Comparison of ENCODE assay signal across 8 cellular contexts in the genomic region with DNA sequence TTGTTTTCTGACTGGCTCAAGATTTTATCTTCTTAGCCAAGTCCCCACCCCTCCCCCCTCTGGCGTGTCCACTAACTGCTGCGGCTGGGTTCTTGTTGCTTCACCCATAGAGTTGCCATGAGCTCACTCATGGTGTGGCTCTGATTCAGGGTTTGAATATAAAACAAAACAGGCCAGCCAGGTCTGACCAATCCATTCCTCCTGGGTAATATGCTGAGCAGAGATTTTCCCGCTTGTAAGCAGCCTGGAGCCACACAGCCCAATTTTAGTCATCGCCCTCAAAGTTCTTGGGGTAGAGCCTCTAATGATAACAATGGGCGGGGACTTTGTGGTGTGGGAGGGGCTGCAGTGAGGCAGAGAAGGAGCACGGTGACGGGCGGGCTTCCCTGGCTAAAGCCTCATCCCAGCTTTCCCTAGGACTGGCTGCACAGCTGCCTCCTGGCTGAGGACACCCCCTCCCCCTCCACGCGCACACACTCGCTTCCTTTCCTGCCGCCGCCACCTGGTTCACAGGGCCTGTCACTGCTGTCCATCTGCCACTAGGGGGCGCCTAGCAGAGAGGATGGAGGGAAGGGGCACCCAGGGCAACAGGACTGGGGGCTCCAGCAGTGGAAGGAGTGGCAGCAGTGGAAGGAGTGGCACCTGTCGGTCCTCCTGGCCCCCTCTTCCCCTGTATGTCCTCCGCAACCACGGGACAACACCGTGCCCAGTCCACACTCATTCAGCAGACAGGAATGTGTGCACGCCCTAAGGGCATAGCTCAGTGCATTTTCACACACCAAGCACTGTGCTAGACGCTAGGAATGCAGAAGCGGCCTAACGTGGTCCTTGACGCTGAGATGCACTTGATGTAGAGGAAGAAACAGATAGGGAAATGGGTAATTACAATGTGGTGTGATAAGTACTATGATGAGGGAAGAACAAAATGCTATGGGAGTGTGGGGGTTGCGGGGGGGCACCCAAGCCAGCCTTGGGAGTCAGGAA. TPM values are rescaled to one million over a fixed set of nuclear protein-coding genes. Genes with fewer than 3 reads are reported as not detected.
DNase-seq lines count a peak whose midpoint lies in the region; ATAC-seq and TF ChIP-seq lines count a peak whose summit lies in the region.

No MANE protein-coding gene starts in this region.

- H3K27me3 Mint-ChIP-seq in H9 (ENCODE audit: low read depth), result no peaks in the 10 kb centered on the region; the same call in 1 of the 2 replicates
- H3K27me3 Mint-ChIP-seq in activated CD4-positive, alpha-beta memory T cell treated with anti-CD3 and anti-CD28 coated beads, Interleukin-2, amount 10 ng/mL, durations not matched to agents 7 days and 5 days, result no peaks in the 10 kb centered on the region
- H3K27me3 Mint-ChIP-seq in effector memory CD8-positive, alpha-beta T cell, result no peaks in the 10 kb centered on the region

- no peak overlapping the region for H3K4ac ChIP-seq in H9 (ENCODE audit: low read depth, low read length)

- H3K27ac Mint-ChIP-seq in H9, result peak overlapping the region; percentile 70 to 98 (median 75); a peak in 6 of 7 replicates
- no peak overlapping the region for H3K27ac Mint-ChIP-seq in activated CD4-positive, alpha-beta memory T cell treated with anti-CD3 and anti-CD28 coated beads, Interleukin-2, amount 10 ng/mL, durations not matched to agents 7 days and 5 days
- H3K27ac Mint-ChIP-seq in effector memory CD8-positive, alpha-beta T cell, result peak overlapping the region; percentile 39 to 42

- no peak overlapping the region for H4K5ac ChIP-seq in H9 (ENCODE audit: insufficient read length, low read depth, low read length)

- H3K9me3 ChIP-seq in H9 (ENCODE audit: control insufficient read depth, low read depth, low read length), result no peaks in the 10 kb centered on the region

- H3K27ac ChIP-seq in H9 (ENCODE audit: insufficient read length, low read depth, low read length) (no peak overlapping the region), substantia nigra (ENCODE audit: low read depth, low read length, poor library complexity, severe bottlenecking) (no peak overlapping the region)

- peak overlapping the region; percentile 39 to 53; a peak in 4 of 5 replicates for H3K4me3 Mint-ChIP-seq in H9
- no peak overlapping the region for H3K4me3 Mint-ChIP-seq in activated CD4-positive, alpha-beta memory T cell treated with anti-CD3 and anti-CD28 coated beads, Interleukin-2, amount 10 ng/mL, durations not matched to agents 7 days and 5 days
- H3K4me3 Mint-ChIP-seq in effector memory CD8-positive, alpha-beta T cell, result peak overlapping the region in 1 of 2 donors; percentile 14

- no peak overlapping the region for H3K18ac ChIP-seq in H9 (ENCODE audit: insufficient read length, low read depth, low read length)

- H3K79me1 ChIP-seq in H9 (ENCODE audit: insufficient read depth, low read depth, low read length, poor library complexity, severe bottlenecking), result no peaks in the 10 kb centered on the region

- H3K23ac ChIP-seq in H9 (ENCODE audit: insufficient read length, low read depth, low read length), result no peak overlapping the region

- no peak overlapping the region for H2AFZ ChIP-seq in H9 (ENCODE audit: low read length)

- H3K79me2 ChIP-seq in H9 (ENCODE audit: insufficient read depth, low read length), result no peaks in the 10 kb centered on the region

- no peak overlapping the region for H2BK20ac ChIP-seq in H9 (ENCODE audit: low read depth, low read length, poor library complexity, severe bottlenecking)

- DNase-seq in ELR (ENCODE audit: low read depth) (peak; percentile 95), H9 (peak; percentile 97), NCI-H2171 treated with DMSO at 0.1 percent for 48 hours (lab: John Stamatoyannopoulos, UW) (peak; percentile 14), mucosa of gallbladder (ENCODE audit: low spot score) (peak; percentile 34), substantia nigra (lab: John Stamatoyannopoulos, UW) (peak in 29 of 49 donors; percentile 0 to 46 (median 12)), mesenteric fat pad (ENCODE audit: low spot score) (no peak)
- DNase-seq in activated CD4-positive, alpha-beta memory T cell treated with anti-CD3 and anti-CD28 coated beads, Interleukin-2, amount 10 ng/mL, durations not matched to agents 7 days and 5 days, result peak; percentile 66
- peak; percentile 56 to 60 (median 56) for DNase-seq in effector memory CD8-positive, alpha-beta T cell

- CTCF ChIA-PET in activated CD4-positive, alpha-beta memory T cell treated with anti-CD3 and anti-CD28 coated beads, Interleukin-2, amount 10 ng/mL, durations not matched to agents 7 days and 5 days (lab: Charles Lee), result interaction anchor here (0.7 to 9.5 kb wide), 11 partner anchors 11 to 365 kb away, joined by 3 to 134 read pairs (median 4); a partner anchor contains a TSS

- POLR2A ChIA-PET in activated CD4-positive, alpha-beta memory T cell treated with anti-CD3 and anti-CD28 coated beads, Interleukin-2, amount 10 ng/mL, durations not matched to agents 7 days and 5 days (lab: Charles Lee), result interaction anchor here (1.6 kb wide), 1 partner anchor 120 kb away, joined by 7 read pairs; a partner anchor contains a TSS

- H3K56ac ChIP-seq in H9 (ENCODE audit: insufficient read length, low read depth, low read length), result no peak overlapping the region

- H4K91ac ChIP-seq in H9 (ENCODE audit: insufficient read length, low read depth, low read length), result no peak overlapping the region

- no peaks in the 10 kb centered on the region for H3K23me2 ChIP-seq in H9 (ENCODE audit: insufficient read length, low read depth, low read length, poor library complexity, severe bottlenecking)

- H3K27me3 ChIP-seq in H9 (ENCODE audit: insufficient read depth, low read length), result no peaks in the 10 kb centered on the region

- H2BK15ac ChIP-seq in H9 (ENCODE audit: low read depth, low read length), result no peak overlapping the region

- H3K9ac ChIP-seq in H9 (ENCODE audit: extremely low read depth, insufficient read length, low read length), result no peak overlapping the region

- H3K4me2 ChIP-seq in H9 (ENCODE audit: insufficient read depth, insufficient read length, low read length), result peak overlapping the region; percentile 33

- no peaks in the 10 kb centered on the region for H3K4me1 ChIP-seq in H9 (ENCODE audit: insufficient read depth, low read length)

- no peak overlapping the region for H3T11ph ChIP-seq in H9 (ENCODE audit: low read length)

- no peak overlapping the region for H2BK120ac ChIP-seq in H9 (ENCODE audit: low read depth, low read length, poor library complexity, severe bottlenecking)

- no peaks in the 10 kb centered on the region for H4K20me1 ChIP-seq in H9 (ENCODE audit: control insufficient read depth, insufficient read depth, insufficient read length)

- peak; percentile 79 for TF ChIP-seq CTCF in H9 (conservative IDR thresholded peaks at IDR 0.05)

- H2BK5ac ChIP-seq in H9 (ENCODE audit: insufficient read length, low read length), result no peak overlapping the region

- H2BK12ac ChIP-seq in H9 (ENCODE audit: insufficient read length, low read depth, low read length), result no peak overlapping the region

- peaks cover 6 to 13% of the 10 kb centered on the region in 2 experiments for H3K4me1 Mint-ChIP-seq in H9
- peaks cover 13% of the 10 kb centered on the region for H3K4me1 Mint-ChIP-seq in activated CD4-positive, alpha-beta memory T cell treated with anti-CD3 and anti-CD28 coated beads, Interleukin-2, amount 10 ng/mL, durations not matched to agents 7 days and 5 days
- H3K4me1 Mint-ChIP-seq in effector memory CD8-positive, alpha-beta T cell (ENCODE audit: low read depth in 2 of 2), result peaks cover 4 to 6% of the 10 kb centered on the region in 2 donors

- no peak overlapping the region for H4K8ac ChIP-seq in H9 (replicated peaks; ENCODE audit: insufficient read length, low read depth, low read length)

- H3K36me3 Mint-ChIP-seq in H9 (ENCODE audit: insufficient read depth in 1 of 3, low read depth in 3 of 3), result peaks cover 12 to 22% (median 16%) of the 10 kb centered on the region in 3 experiments; a peak in 6 of 7 replicates
- H3K36me3 Mint-ChIP-seq in activated CD4-positive, alpha-beta memory T cell treated with anti-CD3 and anti-CD28 coated beads, Interleukin-2, amount 10 ng/mL, durations not matched to agents 7 days and 5 days (ENCODE audit: low read depth), result no peaks in the 10 kb centered on the region
- H3K36me3 Mint-ChIP-seq in effector memory CD8-positive, alpha-beta T cell (ENCODE audit: insufficient read depth), result peaks cover 13% of the 10 kb centered on the region

- no peak overlapping the region for H2AK5ac ChIP-seq in H9 (ENCODE audit: insufficient read length, low read length)

- ATAC-seq in effector memory CD8-positive, alpha-beta T cell (replicated peaks), result peak; percentile 89

- no CpG with 5 or more reads among the region's 24 CpGs for WGBS in H9 (ENCODE audit: extremely low coverage, insufficient read length, low lambda C conversion rate)

- H3K9me3 Mint-ChIP-seq in H9, result peaks cover 0 to 45% of the 10 kb centered on the region in 2 experiments; a peak in 2 of 5 replicates
- H3K9me3 Mint-ChIP-seq in activated CD4-positive, alpha-beta memory T cell treated with anti-CD3 and anti-CD28 coated beads, Interleukin-2, amount 10 ng/mL, durations not matched to agents 7 days and 5 days, result no peaks in the 10 kb centered on the region
- no peaks in the 10 kb centered on the region for H3K9me3 Mint-ChIP-seq in effector memory CD8-positive, alpha-beta T cell

- H3K14ac ChIP-seq in H9 (ENCODE audit: insufficient read depth, low read length), result no peak overlapping the region

RNA-seq across cellular contexts. Expression of a gene that starts 26.8 kb away (rescaled TPM):
- total RNA-seq in H9 (2021) (90.5 and 91.3 TPM in 2 replicates), mucosa of gallbladder (19.0 TPM), mesenteric fat pad (27.6 TPM)
- total RNA-seq in activated CD4-positive, alpha-beta memory T cell treated with anti-CD3 and anti-CD28 coated beads, Interleukin-2, amount 10 ng/mL, durations not matched to agents 7 days and 5 days, result 10 to 100 TPM; 67.4 to 70.2 TPM
